27 cellular contexts compared by ENCODE assay signal in genomic region chr5:29037716-29038115, GRCh38.
"Had no signal": no experiment of that assay in that cellular context is flagged by ENCODE, and none has a peak within 500 bp of the region (broad histone marks: within the 10 kb centered on the region; RNA-seq: fewer than 3 reads in every experiment).

No MANE protein-coding gene starts in this region.

- H3K36me3 Mint-ChIP-seq: activated naive CD8-positive, alpha-beta T cell treated with anti-CD3 and anti-CD28 coated beads, Interleukin-2, amount 10 ng/mL, durations not matched to agents 7 days and 5 days; T-cell had no signal

- H3K4me1 ChIP-seq: adrenal gland, body of pancreas, colonic mucosa had no signal

- DNase-seq: activated CD4-positive, alpha-beta T cell treated with anti-CD3 and anti-CD28 coated beads for 4 hours; activated CD8-positive, alpha-beta memory T cell treated with anti-CD3 and anti-CD28 coated beads, Interleukin-2, amount 50 U/mL, for 48 hours; activated CD8-positive, alpha-beta T cell treated with anti-CD3 and anti-CD28 coated beads, Interleukin-2, amount 10 ng/mL, durations not matched to agents 7 days and 5 days; activated naive CD4-positive, alpha-beta T cell treated with anti-CD3 and anti-CD28 coated beads, Interleukin-2, amount 50 U/mL, for 16 hours; activated naive CD8-positive, alpha-beta T cell treated with anti-CD3 and anti-CD28 coated beads, Interleukin-2, amount 10 ng/mL, durations not matched to agents 7 days and 5 days; activated T-cell treated with anti-CD3 and anti-CD28 coated beads, Interleukin-2, amount 50 U/mL, for 1 hour; adrenal gland; aorta; body of pancreas; colonic mucosa; KG1; MG63; MV-4-11; NCI-H1092 treated with DMSO at 0.1 percent for 48 hours; NCI-H1436; NCI-H1694 treated with DMSO at 0.1 percent for 48 hours; NCI-H2029 treated with DMSO at 0.1 percent for 48 hours; NCI-H446; NCI-H524; PC-9; T-cell; T-helper 2 cell; T1000 had no signal

- H3K9me3 ChIP-seq: adrenal gland, body of pancreas, colonic mucosa, MG63 had no signal

- H3K27ac ChIP-seq: adrenal gland, body of pancreas, cardiac muscle cell, colonic mucosa, PC-9, SK-N-MC, VCaP had no signal

- ATAC-seq: activated CD8-positive, alpha-beta T cell treated with anti-CD3 and anti-CD28 coated beads, Interleukin-2, amount 10 ng/mL, durations not matched to agents 7 days and 5 days; body of pancreas; Right ventricle myocardium inferior; T-cell had no signal

- H3K4me3 ChIP-seq: adrenal gland, body of pancreas, cardiac muscle cell, colonic mucosa, MG63, PC-9, SK-N-MC had no signal

- H3K4me3 Mint-ChIP-seq: activated CD8-positive, alpha-beta T cell treated with anti-CD3 and anti-CD28 coated beads, Interleukin-2, amount 10 ng/mL, durations not matched to agents 7 days and 5 days; activated naive CD8-positive, alpha-beta T cell treated with anti-CD3 and anti-CD28 coated beads, Interleukin-2, amount 10 ng/mL, durations not matched to agents 7 days and 5 days; T-cell had no signal

- H3K27me3 Mint-ChIP-seq: activated naive CD8-positive, alpha-beta T cell treated with anti-CD3 and anti-CD28 coated beads, Interleukin-2, amount 10 ng/mL, durations not matched to agents 7 days and 5 days; T-cell had no signal

- H3K9me3 Mint-ChIP-seq: activated naive CD8-positive, alpha-beta T cell treated with anti-CD3 and anti-CD28 coated beads, Interleukin-2, amount 10 ng/mL, durations not matched to agents 7 days and 5 days had no signal

- H3K27ac Mint-ChIP-seq: activated CD8-positive, alpha-beta T cell treated with anti-CD3 and anti-CD28 coated beads, Interleukin-2, amount 10 ng/mL, durations not matched to agents 7 days and 5 days; activated naive CD8-positive, alpha-beta T cell treated with anti-CD3 and anti-CD28 coated beads, Interleukin-2, amount 10 ng/mL, durations not matched to agents 7 days and 5 days; T-cell had no signal

- H3K4me1 Mint-ChIP-seq: activated naive CD8-positive, alpha-beta T cell treated with anti-CD3 and anti-CD28 coated beads, Interleukin-2, amount 10 ng/mL, durations not matched to agents 7 days and 5 days; T-cell had no signal

- H3K4me2 ChIP-seq: PC-9 had no signal
